In the genomic region with DNA sequence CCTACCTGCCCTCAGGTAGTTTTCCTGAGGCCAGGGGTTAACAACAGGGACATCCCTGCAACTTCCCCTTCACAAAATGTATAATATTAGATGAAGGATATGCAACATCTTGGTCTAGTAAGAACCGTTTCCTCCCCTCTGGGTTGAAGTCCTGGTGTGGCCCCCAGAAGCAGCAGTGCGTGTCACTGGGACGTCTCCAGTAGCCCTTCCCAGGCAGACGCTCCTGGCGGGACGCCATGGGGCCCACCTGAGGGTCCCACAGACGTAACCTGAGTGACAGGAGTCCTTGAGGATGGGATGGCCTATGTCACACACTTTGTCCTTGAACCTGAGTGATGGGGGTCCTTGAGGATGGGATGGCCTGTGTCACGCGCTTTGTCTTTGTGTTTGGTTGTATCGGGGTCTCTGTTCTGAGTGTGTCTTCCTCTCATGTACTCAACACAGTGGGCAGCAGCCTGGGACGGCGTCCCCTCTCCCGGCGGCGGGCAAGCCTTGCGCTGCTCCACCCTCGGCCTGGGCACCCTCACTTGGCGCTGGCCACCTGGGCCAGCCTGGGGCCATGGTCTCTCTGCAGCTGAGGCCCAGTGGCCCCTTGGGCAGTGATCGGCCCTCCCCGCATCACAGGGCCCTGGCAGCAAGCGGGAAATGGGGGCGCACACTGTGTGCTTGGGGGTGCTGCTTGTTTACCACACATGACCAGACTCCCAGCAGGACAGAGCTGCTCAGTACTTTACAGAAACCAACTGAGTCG, we compare ENCODE assay signal across 33 cellular contexts. TPM values are rescaled to one million over a fixed set of nuclear protein-coding genes. Genes with fewer than 3 reads are reported as not detected.
DNase-seq lines count a peak whose midpoint lies in the region; ATAC-seq and TF ChIP-seq lines count a peak whose summit lies in the region.
"Had no signal": no experiment of that assay in that cellular context is flagged by ENCODE, and none has a peak within 500 bp of the region (broad histone marks: within the 10 kb centered on the region; RNA-seq: fewer than 3 reads in every experiment).

No MANE protein-coding gene starts in this region.

- no peaks in the 10 kb centered on the region for H3K27me3 ChIP-seq in lower lobe of right lung (ENCODE audit: low read depth)
- H3K27me3 ChIP-seq: left lung, suprapubic skin, upper lobe of right lung had no signal

- peak; percentile 17 for ATAC-seq in activated CD8-positive, alpha-beta T cell treated with anti-CD3 and anti-CD28 coated beads, Interleukin-2, amount 10 ng/mL, durations not matched to agents 7 days and 5 days
- ATAC-seq in activated CD8-positive, alpha-beta T cell treated with anti-CD3 and anti-CD28 coated beads for 36 hours = no peak
- ATAC-seq in lower lobe of right lung (no peak), HG03135 (IDR thresholded peaks at IDR 0.05; ENCODE audit: unreplicated experiment) (no peak)
- no peak for ATAC-seq in stimulated activated memory B cell treated with anti-CD40 and anti-IgM and Interleukin-4, amounts not matched to agents 10 μg/mL and 1 μg/mL and 100 μg/mL, for 72 hours
- ATAC-seq: activated naive CD8-positive, alpha-beta T cell treated with anti-CD3 and anti-CD28 coated beads, Interleukin-2, amount 50 U/mL, for 24 hours; effector memory CD8-positive, alpha-beta T cell; left lung; upper lobe of right lung had no signal

- intact Hi-C loops in activated CD8-positive, alpha-beta T cell treated with anti-CD3 and anti-CD28 coated beads for 36 hours (cut with micrococcal nuclease) = no loop called here
- intact Hi-C loops in lower lobe of right lung (cut with DNase I) = no loop called here

- TF ChIP-seq CTCF in activated CD8-positive, alpha-beta T cell treated with anti-CD3 and anti-CD28 coated beads for 36 hours (IDR thresholded peaks at IDR 0.05) = no peak
- no peak for TF ChIP-seq CTCF in GM20000 (IDR thresholded peaks at IDR 0.05; ENCODE audit: extremely low read depth, missing control alignments)
- TF ChIP-seq CTCF in lower lobe of right lung (IDR thresholded peaks at IDR 0.05) = no peak

- no peak for DNase-seq in activated CD8-positive, alpha-beta T cell treated with anti-CD3 and anti-CD28 coated beads, Interleukin-2, amount 10 ng/mL, durations not matched to agents 7 days and 5 days
- no peak for DNase-seq in activated CD8-positive, alpha-beta T cell treated with anti-CD3 and anti-CD28 coated beads for 36 hours
- peak; percentile 31 for DNase-seq in GM20000 (ENCODE audit: low spot score)
- peak; percentile 35 for DNase-seq in lower lobe of right lung
- no peak for DNase-seq in T1000 (lab: John Stamatoyannopoulos, UW)
- no peak for DNase-seq in stimulated activated CD4-positive, alpha-beta T cell treated with anti-CD3 and anti-CD28 coated beads, Interleukin-4, amount 100 ng/mL, for 1 hour
- DNase-seq: 8988T; activated CD4-positive, alpha-beta memory T cell treated with anti-CD3 and anti-CD28 coated beads, Interleukin-2, amount 10 ng/mL, durations not matched to agents 7 days and 5 days; activated naive CD4-positive, alpha-beta T cell; activated naive CD8-positive, alpha-beta T cell treated with anti-CD3 and anti-CD28 coated beads, Interleukin-2, amount 50 U/mL, for 24 hours; CD4-positive, alpha-beta T cell; DND-41; effector memory CD8-positive, alpha-beta T cell; erythroblast; Kasumi-1; naive thymus-derived CD4-positive, alpha-beta T cell; NCI-H1436; NCI-H2081 treated with DMSO at 0.1 percent for 48 hours; NCI-H2227 treated with DMSO at 0.1 percent for 48 hours; NCI-H69; occipital lobe; PC-9; SHP77; stimulated activated naive CD4-positive, alpha-beta T cell treated with Interleukin-2 at 50 U/mL for 16 hours had no signal

- H3K36me3 Mint-ChIP-seq in activated CD8-positive, alpha-beta T cell treated with anti-CD3 and anti-CD28 coated beads, Interleukin-2, amount 10 ng/mL, durations not matched to agents 7 days and 5 days (ENCODE audit: low read depth) = peaks cover 17% of the 10 kb centered on the region
- peaks cover 9% of the 10 kb centered on the region for H3K36me3 Mint-ChIP-seq in activated CD8-positive, alpha-beta T cell treated with anti-CD3 and anti-CD28 coated beads for 36 hours (ENCODE audit: low read depth)
- H3K36me3 Mint-ChIP-seq in stimulated activated memory B cell treated with anti-CD40 and anti-IgM and Interleukin-4, amounts not matched to agents 10 μg/mL and 1 μg/mL and 100 μg/mL, for 72 hours = peaks cover 54% of the 10 kb centered on the region

- no peaks in the 10 kb centered on the region for H3K4me1 ChIP-seq in lower lobe of right lung
- H3K4me1 ChIP-seq: HAP-1, left lung, suprapubic skin, upper lobe of right lung had no signal

- H3K9me3 ChIP-seq in lower lobe of right lung = no peaks in the 10 kb centered on the region
- H3K9me3 ChIP-seq: left lung, suprapubic skin, upper lobe of right lung had no signal

- POLR2A ChIA-PET in activated CD8-positive, alpha-beta T cell treated with anti-CD3 and anti-CD28 coated beads, Interleukin-2, amount 10 ng/mL, durations not matched to agents 7 days and 5 days (lab: Charles Lee) = no interaction called here
- POLR2A ChIA-PET in activated CD8-positive, alpha-beta T cell treated with anti-CD3 and anti-CD28 coated beads for 36 hours (lab: Charles Lee) = no interaction called here

- H3K9me3 Mint-ChIP-seq in activated CD8-positive, alpha-beta T cell treated with anti-CD3 and anti-CD28 coated beads, Interleukin-2, amount 10 ng/mL, durations not matched to agents 7 days and 5 days (ENCODE audit: insufficient read depth) = no peaks in the 10 kb centered on the region
- H3K9me3 Mint-ChIP-seq in activated CD8-positive, alpha-beta T cell treated with anti-CD3 and anti-CD28 coated beads for 36 hours = no peaks in the 10 kb centered on the region
- no peaks in the 10 kb centered on the region for H3K9me3 Mint-ChIP-seq in stimulated activated memory B cell treated with anti-CD40 and anti-IgM and Interleukin-4, amounts not matched to agents 10 μg/mL and 1 μg/mL and 100 μg/mL, for 72 hours
- H3K9me3 Mint-ChIP-seq: activated CD4-positive, alpha-beta memory T cell treated with anti-CD3 and anti-CD28 coated beads, Interleukin-2, amount 10 ng/mL, durations not matched to agents 7 days and 5 days; activated naive CD8-positive, alpha-beta T cell treated with anti-CD3 and anti-CD28 coated beads, Interleukin-2, amount 50 U/mL, for 24 hours; CD4-positive, alpha-beta T cell; effector memory CD8-positive, alpha-beta T cell; naive thymus-derived CD4-positive, alpha-beta T cell; T-helper 2 cell treated with Interferon-gamma antibody and Interleukin-4, amounts not matched to agents 5 μg/mL and 100 μg/mL, for 36 hours had no signal

- H3K27ac Mint-ChIP-seq in activated CD8-positive, alpha-beta T cell treated with anti-CD3 and anti-CD28 coated beads, Interleukin-2, amount 10 ng/mL, durations not matched to agents 7 days and 5 days = no peak overlapping the region
- no peak overlapping the region for H3K27ac Mint-ChIP-seq in activated CD8-positive, alpha-beta T cell treated with anti-CD3 and anti-CD28 coated beads for 36 hours
- peak overlapping the region; percentile 57 for H3K27ac Mint-ChIP-seq in stimulated activated memory B cell treated with anti-CD40 and anti-IgM and Interleukin-4, amounts not matched to agents 10 μg/mL and 1 μg/mL and 100 μg/mL, for 72 hours
- H3K27ac Mint-ChIP-seq: activated CD4-positive, alpha-beta memory T cell treated with anti-CD3 and anti-CD28 coated beads, Interleukin-2, amount 10 ng/mL, durations not matched to agents 7 days and 5 days; activated naive CD8-positive, alpha-beta T cell treated with anti-CD3 and anti-CD28 coated beads, Interleukin-2, amount 50 U/mL, for 24 hours; CD4-positive, alpha-beta T cell; T-helper 2 cell treated with Interferon-gamma antibody and Interleukin-4, amounts not matched to agents 5 μg/mL and 100 μg/mL, for 36 hours had no signal

- peaks cover 39% of the 10 kb centered on the region for H3K36me3 ChIP-seq in lower lobe of right lung

- H3K27ac ChIP-seq in lower lobe of right lung = no peak overlapping the region
- H3K27ac ChIP-seq: coronary artery, left lung, PC-9, suprapubic skin, upper lobe of right lung had no signal

- H3K4me1 Mint-ChIP-seq in activated CD8-positive, alpha-beta T cell treated with anti-CD3 and anti-CD28 coated beads, Interleukin-2, amount 10 ng/mL, durations not matched to agents 7 days and 5 days (ENCODE audit: low read depth) = peaks cover 2% of the 10 kb centered on the region
- no peaks in the 10 kb centered on the region for H3K4me1 Mint-ChIP-seq in activated CD8-positive, alpha-beta T cell treated with anti-CD3 and anti-CD28 coated beads for 36 hours (ENCODE audit: low read depth)
- peaks cover 35% of the 10 kb centered on the region for H3K4me1 Mint-ChIP-seq in stimulated activated memory B cell treated with anti-CD40 and anti-IgM and Interleukin-4, amounts not matched to agents 10 μg/mL and 1 μg/mL and 100 μg/mL, for 72 hours
- H3K4me1 Mint-ChIP-seq: activated CD4-positive, alpha-beta memory T cell treated with anti-CD3 and anti-CD28 coated beads, Interleukin-2, amount 10 ng/mL, durations not matched to agents 7 days and 5 days had no signal

- H3K4me3 ChIP-seq in lower lobe of right lung = no peak overlapping the region
- H3K4me3 ChIP-seq: coronary artery, HAP-1, left lung, PC-9, suprapubic skin, upper lobe of right lung had no signal

- CTCF ChIA-PET in activated CD8-positive, alpha-beta T cell treated with anti-CD3 and anti-CD28 coated beads, Interleukin-2, amount 10 ng/mL, durations not matched to agents 7 days and 5 days (lab: Charles Lee) = interaction anchor here (1.7 kb wide), 1 partner anchor 214 kb away, joined by 5 read pairs; no protein-coding TSS in a partner anchor
- CTCF ChIA-PET in activated CD8-positive, alpha-beta T cell treated with anti-CD3 and anti-CD28 coated beads for 36 hours (lab: Charles Lee) = no interaction called here

- H3K27me3 Mint-ChIP-seq in activated CD8-positive, alpha-beta T cell treated with anti-CD3 and anti-CD28 coated beads, Interleukin-2, amount 10 ng/mL, durations not matched to agents 7 days and 5 days (ENCODE audit: low read depth) = no peaks in the 10 kb centered on the region
- H3K27me3 Mint-ChIP-seq in activated CD8-positive, alpha-beta T cell treated with anti-CD3 and anti-CD28 coated beads for 36 hours = no peaks in the 10 kb centered on the region
- no peaks in the 10 kb centered on the region for H3K27me3 Mint-ChIP-seq in stimulated activated memory B cell treated with anti-CD40 and anti-IgM and Interleukin-4, amounts not matched to agents 10 μg/mL and 1 μg/mL and 100 μg/mL, for 72 hours
- H3K27me3 Mint-ChIP-seq: activated CD4-positive, alpha-beta memory T cell treated with anti-CD3 and anti-CD28 coated beads, Interleukin-2, amount 10 ng/mL, durations not matched to agents 7 days and 5 days; activated naive CD8-positive, alpha-beta T cell treated with anti-CD3 and anti-CD28 coated beads, Interleukin-2, amount 50 U/mL, for 24 hours; CD4-positive, alpha-beta T cell; effector memory CD8-positive, alpha-beta T cell; naive thymus-derived CD4-positive, alpha-beta T cell had no signal

- no peak overlapping the region for H3K4me3 Mint-ChIP-seq in activated CD8-positive, alpha-beta T cell treated with anti-CD3 and anti-CD28 coated beads, Interleukin-2, amount 10 ng/mL, durations not matched to agents 7 days and 5 days
- no peak overlapping the region for H3K4me3 Mint-ChIP-seq in activated CD8-positive, alpha-beta T cell treated with anti-CD3 and anti-CD28 coated beads for 36 hours
- no peak overlapping the region for H3K4me3 Mint-ChIP-seq in stimulated activated memory B cell treated with anti-CD40 and anti-IgM and Interleukin-4, amounts not matched to agents 10 μg/mL and 1 μg/mL and 100 μg/mL, for 72 hours
- H3K4me3 Mint-ChIP-seq: activated CD4-positive, alpha-beta memory T cell treated with anti-CD3 and anti-CD28 coated beads, Interleukin-2, amount 10 ng/mL, durations not matched to agents 7 days and 5 days; activated naive CD8-positive, alpha-beta T cell treated with anti-CD3 and anti-CD28 coated beads, Interleukin-2, amount 50 U/mL, for 24 hours; CD4-positive, alpha-beta T cell; effector memory CD8-positive, alpha-beta T cell; naive thymus-derived CD4-positive, alpha-beta T cell; T-helper 2 cell treated with Interferon-gamma antibody and Interleukin-4, amounts not matched to agents 5 μg/mL and 100 μg/mL, for 36 hours had no signal

RNA-seq across cellular contexts. Expression of gene AMN, which starts 14.3 kb away (rescaled TPM):
- under 1 TPM; 0.91 to 0.95 TPM for total RNA-seq in activated CD8-positive, alpha-beta T cell treated with anti-CD3 and anti-CD28 coated beads, Interleukin-2, amount 10 ng/mL, durations not matched to agents 7 days and 5 days
- total RNA-seq in activated CD8-positive, alpha-beta T cell treated with anti-CD3 and anti-CD28 coated beads for 36 hours = 1 to 10 TPM; 1.0 to 1.4 TPM
- 13.7 TPM for total RNA-seq in lower lobe of right lung
- total RNA-seq: cardiac septum, occipital lobe had no signal

Comparison
In these comparisons a context has a peak if more than half of its experiments do, and no peak if none do; other contexts are left out.
1. DNase-seq: peak in GM20000 (single experiment) and lower lobe of right lung (single experiment); none in activated CD8-positive, alpha-beta T cell treated with anti-CD3 and anti-CD28 coated beads, Interleukin-2, amount 10 ng/mL, durations not matched to agents 7 days and 5 days (single experiment), activated CD8-positive, alpha-beta T cell treated with anti-CD3 and anti-CD28 coated beads for 36 hours (single experiment), T1000 (single experiment) and stimulated activated CD4-positive, alpha-beta T cell treated with anti-CD3 and anti-CD28 coated beads, Interleukin-4, amount 100 ng/mL, for 1 hour (single experiment).